In the genomic region with DNA sequence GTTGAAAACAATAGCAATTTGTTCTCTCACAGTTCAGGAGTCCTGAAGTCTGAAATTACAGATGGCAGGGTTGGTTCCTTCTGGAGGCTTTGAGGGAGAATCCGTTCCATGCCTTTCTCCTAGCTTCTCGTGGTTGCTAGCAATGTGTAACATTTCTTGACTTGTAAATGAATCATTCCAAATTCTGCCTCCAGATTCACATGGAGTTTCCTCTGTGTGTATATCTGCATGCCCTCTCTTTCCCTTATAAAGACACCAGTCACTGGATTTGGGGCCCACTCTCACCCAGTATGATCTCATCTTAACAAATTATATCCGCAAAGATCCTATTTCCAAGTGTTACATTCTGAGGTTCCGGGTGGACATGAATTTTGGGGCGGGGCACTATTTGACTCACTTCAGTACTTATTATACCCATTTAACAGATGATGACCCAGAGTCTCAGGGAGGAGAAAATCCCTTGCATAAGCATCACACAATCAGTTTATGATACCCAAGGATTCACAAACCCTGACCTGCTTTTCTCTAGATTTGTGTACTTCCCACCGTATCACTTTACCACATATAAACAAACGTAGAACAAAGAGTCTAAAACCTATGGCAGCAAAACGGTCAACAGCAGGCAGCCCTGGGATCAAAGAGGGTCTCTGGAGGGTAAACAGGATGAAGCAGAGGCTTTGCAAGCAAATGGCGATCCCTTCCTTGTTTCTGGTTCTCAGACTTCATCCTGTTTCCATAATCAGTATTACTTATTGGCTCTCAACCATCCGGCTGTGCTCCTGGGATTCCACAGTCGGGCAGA, we compare ENCODE assay signal across 11 cellular contexts.
A peak's percentile ranks its signal among the peaks of the same experiment; 100 is the strongest.
DNase-seq lines count a peak whose midpoint lies in the region; ATAC-seq, FAIRE-seq and TF ChIP-seq lines count a peak whose summit lies in the region.
"Had no signal": no experiment of that assay in that cellular context is flagged by ENCODE, and none has a peak within 500 bp of the region (broad histone marks: within the 10 kb centered on the region; RNA-seq: fewer than 3 reads in every experiment).

No MANE protein-coding gene starts in this region.

- H3K27me3 Mint-ChIP-seq in osteocyte (ENCODE audit: unreplicated experiment) = no peaks in the 10 kb centered on the region

- H3K4me3 ChIP-seq in fibroblast of villous mesenchyme (ENCODE audit: low read depth, low read length) = peak overlapping the region; percentile 22

- ATAC-seq in HG02588 (IDR thresholded peaks at IDR 0.05; ENCODE audit: unreplicated experiment) (no peak), GM18858 (IDR thresholded peaks at IDR 0.05; ENCODE audit: unreplicated experiment) (no peak), HG03108 (IDR thresholded peaks at IDR 0.05; ENCODE audit: unreplicated experiment) (no peak)
- ATAC-seq: stimulated activated naive CD8-positive, alpha-beta T cell treated with anti-CD3 and anti-CD28 coated beads, Interleukin-15, Interleukin-2, amounts not matched to agents 100 U/mL and 50 U/mL, for 24 hours had no signal

- H3K4me1 Mint-ChIP-seq in osteocyte (ENCODE audit: unreplicated experiment) = peaks cover 48% of the 10 kb centered on the region

- DNase-seq in EL (peak; percentile 66), RCC 7860 (ENCODE audit: low spot score) (peak; percentile 58), fibroblast of villous mesenchyme (ENCODE audit: low read depth) (no peak), osteocyte (ENCODE audit: extremely low spot score, unreplicated experiment) (no peak), T1000 (lab: John Stamatoyannopoulos, UW) (no peak)
- DNase-seq: activated effector memory CD4-positive, alpha-beta T cell treated with Interleukin-2 at 50 U/mL for 16 hours; stimulated activated naive CD8-positive, alpha-beta T cell treated with anti-CD3 and anti-CD28 coated beads, Interleukin-15, Interleukin-2, amounts not matched to agents 100 U/mL and 50 U/mL, for 24 hours; T-helper 1 cell had no signal

- no peaks in the 10 kb centered on the region for H3K36me3 Mint-ChIP-seq in osteocyte (ENCODE audit: unreplicated experiment)

- no peak overlapping the region for H3K4me3 Mint-ChIP-seq in osteocyte (ENCODE audit: unreplicated experiment)

- TF ChIP-seq CTCF in fibroblast of villous mesenchyme (IDR thresholded peaks at IDR 0.05; ENCODE audit: insufficient read depth, low read depth, low read length) (no peak), osteocyte (IDR thresholded peaks at IDR 0.05) (no peak)

- H3K9me3 Mint-ChIP-seq in osteocyte (ENCODE audit: unreplicated experiment) = no peaks in the 10 kb centered on the region

- H3K27ac Mint-ChIP-seq in osteocyte (ENCODE audit: unreplicated experiment) = peak overlapping the region; percentile 94

- peak; percentile 7 for FAIRE-seq in RCC 7860 (lab: Jason Lieb, UNC)

Comparison
In these comparisons a context has a peak if more than half of its experiments do, and no peak if none do; other contexts are left out.
1. DNase-seq: peak in EL (single experiment) and RCC 7860 (single experiment); none in fibroblast of villous mesenchyme (single experiment), osteocyte (single experiment) and T1000 (single experiment).